19 cellular contexts compared by ENCODE assay signal in the genomic region with DNA sequence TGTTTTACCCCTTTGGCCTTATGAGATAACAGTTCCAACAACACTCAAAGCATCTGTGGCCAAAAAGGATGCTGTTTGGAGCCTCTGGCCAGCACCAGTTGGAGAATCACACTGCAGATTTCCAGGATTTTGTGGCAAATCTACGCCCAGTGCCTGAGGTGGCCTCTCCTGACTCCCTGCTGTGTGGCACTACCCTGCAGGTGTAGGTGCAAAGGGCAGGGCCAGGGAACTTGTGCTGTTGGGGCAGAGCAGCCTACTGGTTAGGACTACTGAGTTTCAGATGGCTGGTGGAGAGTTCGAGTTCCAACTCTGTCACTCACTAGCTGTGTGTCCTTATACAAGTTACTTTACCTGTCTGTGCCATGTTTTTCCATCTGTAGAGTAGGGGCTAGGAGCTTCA.
DNase-seq lines count a peak whose midpoint lies in the region; TF ChIP-seq lines count a peak whose summit lies in the region.
"Had no signal": no experiment of that assay in that cellular context is flagged by ENCODE, and none has a peak within 500 bp of the region (broad histone marks: within the 10 kb centered on the region; RNA-seq: fewer than 3 reads in every experiment).

No MANE protein-coding gene starts in this region.

- no peak overlapping the region for H3K4ac ChIP-seq in H9 (ENCODE audit: low read depth, low read length)

- H3K27ac Mint-ChIP-seq in H9 = no peak overlapping the region
- H3K27ac Mint-ChIP-seq in type B pancreatic cell = no peak overlapping the region
- H3K27ac Mint-ChIP-seq: B cell; CD4-positive, alpha-beta T cell; CD8-positive, alpha-beta T cell had no signal

- H3K36me3 Mint-ChIP-seq in H9 (ENCODE audit: insufficient read depth in 1 of 3, low read depth in 3 of 3) (peaks cover 0 to 8% (median 5%) of the 10 kb centered on the region in 3 experiments; a peak in 4 of 7 replicates), type B pancreatic cell (no peaks in the 10 kb centered on the region)
- H3K36me3 Mint-ChIP-seq: CD8-positive, alpha-beta T cell had no signal

- H3K27me3 ChIP-seq in H9 (ENCODE audit: insufficient read depth, low read length) = no peaks in the 10 kb centered on the region
- peaks cover 0 to 16% (median 0%) of the 10 kb centered on the region in 45 donors for H3K27me3 ChIP-seq in dorsolateral prefrontal cortex
- H3K27me3 ChIP-seq: BLaER1 treated with 17β-estradiol and CSF1 and Interleukin-3, amounts not matched to agents 10 nM and 100 nM had no signal

- H3K27me3 Mint-ChIP-seq in H9 (ENCODE audit: low read depth) = peaks cover 2% of the 10 kb centered on the region; the same call in 1 of the 2 replicates
- H3K27me3 Mint-ChIP-seq in type B pancreatic cell = peaks cover 10% of the 10 kb centered on the region

- TF ChIP-seq CTCF in H9 (conservative IDR thresholded peaks at IDR 0.05) = no peak
- TF ChIP-seq CTCF in type B pancreatic cell (conservative IDR thresholded peaks at IDR 0.05) = no peak
- no peak for TF ChIP-seq CTCF in dorsolateral prefrontal cortex (IDR thresholded peaks at IDR 0.05 in 54 of 56, conservative IDR thresholded peaks at IDR 0.05 in 2 of 56; ENCODE audit: low read depth in 1 of 56, partially characterized antibody in 56 of 56)

- H4K8ac ChIP-seq in H9 (replicated peaks; ENCODE audit: insufficient read length, low read depth, low read length) = no peak overlapping the region

- H3K56ac ChIP-seq in H9 (ENCODE audit: insufficient read length, low read depth, low read length) = no peak overlapping the region

- no peak overlapping the region for H2BK12ac ChIP-seq in H9 (ENCODE audit: insufficient read length, low read depth, low read length)

- no peak overlapping the region for H2BK20ac ChIP-seq in H9 (ENCODE audit: low read depth, low read length, poor library complexity, severe bottlenecking)

- H4K20me1 ChIP-seq in H9 (ENCODE audit: control insufficient read depth, insufficient read depth, insufficient read length) = no peaks in the 10 kb centered on the region
- H4K20me1 ChIP-seq: BLaER1 treated with 17β-estradiol and CSF1 and Interleukin-3, amounts not matched to agents 10 nM and 100 nM had no signal

- no peak overlapping the region for H3K23ac ChIP-seq in H9 (ENCODE audit: insufficient read length, low read depth, low read length)

- no peak overlapping the region for H3K9ac ChIP-seq in H9 (ENCODE audit: extremely low read depth, insufficient read length, low read length)
- H3K9ac ChIP-seq: BLaER1 treated with 17β-estradiol and CSF1 and Interleukin-3, amounts not matched to agents 10 nM and 100 nM had no signal

- H3K4me3 Mint-ChIP-seq in H9 (no peak overlapping the region), type B pancreatic cell (no peak overlapping the region)
- H3K4me3 Mint-ChIP-seq: B cell; CD4-positive, alpha-beta T cell; CD8-positive, alpha-beta T cell had no signal

- no peak overlapping the region for H4K5ac ChIP-seq in H9 (ENCODE audit: insufficient read length, low read depth, low read length)

- no peak overlapping the region for H2AFZ ChIP-seq in H9 (ENCODE audit: low read length)

- no peak overlapping the region for H3T11ph ChIP-seq in H9 (ENCODE audit: low read length)

- no peaks in the 10 kb centered on the region for H3K4me1 ChIP-seq in H9 (ENCODE audit: insufficient read depth, low read length)
- H3K4me1 ChIP-seq: A549; BLaER1 treated with 17β-estradiol and CSF1 and Interleukin-3, amounts not matched to agents 10 nM and 100 nM; Caco-2 had no signal

- H3K4me2 ChIP-seq in H9 (ENCODE audit: insufficient read depth, insufficient read length, low read length) = no peak overlapping the region
- H3K4me2 ChIP-seq: A549; BLaER1 treated with 17β-estradiol and CSF1 and Interleukin-3, amounts not matched to agents 10 nM and 100 nM had no signal

- no peaks in the 10 kb centered on the region for H3K23me2 ChIP-seq in H9 (ENCODE audit: insufficient read length, low read depth, low read length, poor library complexity, severe bottlenecking)

- H3K14ac ChIP-seq in H9 (ENCODE audit: insufficient read depth, low read length) = no peak overlapping the region

- H2BK120ac ChIP-seq in H9 (ENCODE audit: low read depth, low read length, poor library complexity, severe bottlenecking) = no peak overlapping the region

- H3K9me3 ChIP-seq in H9 (ENCODE audit: control insufficient read depth, low read depth, low read length) = no peaks in the 10 kb centered on the region
- H3K9me3 ChIP-seq: A549, Caco-2 had no signal

- intact Hi-C loops in dorsolateral prefrontal cortex (cut with DNase I) = no loop called here

- no peak overlapping the region for H3K27ac ChIP-seq in H9 (ENCODE audit: insufficient read length, low read depth, low read length)
- no peak overlapping the region for H3K27ac ChIP-seq in dorsolateral prefrontal cortex
- H3K27ac ChIP-seq: 22Rv1; A549; BLaER1 treated with 17β-estradiol and CSF1 and Interleukin-3, amounts not matched to agents 10 nM and 100 nM; C4-2B had no signal

- no CpG with 5 or more reads among the region's 2 CpGs for WGBS in H9 (ENCODE audit: extremely low coverage, insufficient read length, low lambda C conversion rate)

- H2AK5ac ChIP-seq in H9 (ENCODE audit: insufficient read length, low read length) = no peak overlapping the region

- no peak overlapping the region for H2BK15ac ChIP-seq in H9 (ENCODE audit: low read depth, low read length)

- H3K4me1 Mint-ChIP-seq in H9 (peaks cover 5 to 13% of the 10 kb centered on the region in 2 experiments), type B pancreatic cell (ENCODE audit: unreplicated experiment) (no peaks in the 10 kb centered on the region)
- H3K4me1 Mint-ChIP-seq: B cell had no signal

- H3K18ac ChIP-seq in H9 (ENCODE audit: insufficient read length, low read depth, low read length) = no peak overlapping the region

- no peak overlapping the region for H2BK5ac ChIP-seq in H9 (ENCODE audit: insufficient read length, low read length)

- H3K9me3 Mint-ChIP-seq in H9 (peaks cover 17 to 19% of the 10 kb centered on the region in 2 experiments), type B pancreatic cell (no peaks in the 10 kb centered on the region)
- H3K9me3 Mint-ChIP-seq: CD4-positive, alpha-beta T cell; CD8-positive, alpha-beta T cell had no signal

- H3K79me2 ChIP-seq in H9 (ENCODE audit: insufficient read depth, low read length) = no peaks in the 10 kb centered on the region

- no peak overlapping the region for H4K91ac ChIP-seq in H9 (ENCODE audit: insufficient read length, low read depth, low read length)

- no peak overlapping the region for H3K4me3 ChIP-seq in dorsolateral prefrontal cortex
- H3K4me3 ChIP-seq: A549; BLaER1 treated with 17β-estradiol and CSF1 and Interleukin-3, amounts not matched to agents 10 nM and 100 nM had no signal

- DNase-seq in H9 = peak; percentile 8
- DNase-seq in islet precursor cell = peak; percentile 10
- DNase-seq in mesenteric fat pad (ENCODE audit: low spot score) = peak; percentile 83
- peak; percentile 34 for DNase-seq in type B pancreatic cell (ENCODE audit: extremely low spot score, unreplicated experiment)
- DNase-seq in H4 (ENCODE audit: low spot score) = no peak
- no peak for DNase-seq in dorsolateral prefrontal cortex
- DNase-seq in SW480 (ENCODE audit: low spot score) = no peak
- DNase-seq: AML-193; Caco-2; Calu3; CD4-positive, alpha-beta T cell; DMS79 treated with DMSO at 0.1 percent for 48 hours; GF-D8 had no signal

- H3K79me1 ChIP-seq in H9 (ENCODE audit: insufficient read depth, low read depth, low read length, poor library complexity, severe bottlenecking) = no peaks in the 10 kb centered on the region

Comparison
In these comparisons a context has a peak if more than half of its experiments do, and no peak if none do; other contexts are left out.
1. DNase-seq: peak in H9 (single experiment), islet precursor cell (single experiment), mesenteric fat pad (single experiment) and type B pancreatic cell (single experiment); none in H4 (single experiment), dorsolateral prefrontal cortex (0 of 10) and SW480 (single experiment).